Comparison of ENCODE assay signal across 1 cellular context in the genomic region with DNA sequence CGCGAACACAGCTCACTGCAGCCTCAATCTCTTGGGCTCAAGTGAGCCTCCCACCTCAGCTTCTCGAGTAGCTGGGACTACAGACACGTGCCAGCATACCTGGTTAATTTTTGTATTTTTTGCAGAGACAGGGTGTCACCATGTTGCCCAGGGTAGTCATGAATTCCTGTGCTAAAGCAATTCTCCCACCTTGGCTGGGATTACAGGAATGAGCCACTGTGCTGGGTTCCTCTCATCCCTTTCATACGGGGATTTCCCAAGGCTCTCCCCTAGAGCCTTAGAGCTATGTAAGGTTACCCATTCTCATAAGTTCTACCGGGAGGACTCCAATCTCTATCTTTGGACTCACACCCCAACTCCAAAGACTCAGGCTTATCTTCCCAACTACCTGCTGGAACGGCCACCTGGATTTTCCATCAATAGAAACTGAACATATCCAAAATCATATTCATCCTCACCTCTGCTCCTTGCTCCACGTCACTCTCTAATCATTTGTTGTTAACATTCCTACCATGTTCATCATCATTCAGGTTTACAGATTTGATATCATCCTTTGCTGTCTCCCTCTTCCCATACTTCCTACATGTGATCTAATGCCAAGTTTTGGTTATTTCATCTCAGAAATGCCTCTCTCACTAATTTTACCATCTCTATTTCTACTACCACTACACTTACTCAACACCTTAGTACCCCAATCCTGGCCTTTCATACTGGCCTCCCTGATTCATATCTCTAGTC.
TF ChIP-seq lines count a peak whose summit lies in the region.

No MANE protein-coding gene starts in this region.

TF ChIP-seq in HEK293T, 16 proteins besides CTCF, POLR2A, EP300 and RAD21 (continued from another document):
- TF ChIP-seq HDGF (IDR thresholded peaks at IDR 0.05; ENCODE audit: borderline replicate concordance), result no peak
- TF ChIP-seq SP1 (IDR thresholded peaks at IDR 0.05), result no peak
- no peak for TF ChIP-seq TARDBP (IDR thresholded peaks at IDR 0.05)
- no peak for TF ChIP-seq FOXK2 (IDR thresholded peaks at IDR 0.05)
- TF ChIP-seq L3MBTL2 (conservative IDR thresholded peaks at IDR 0.05), result no peak
- TF ChIP-seq BHLHE40 (IDR thresholded peaks at IDR 0.05; ENCODE audit: borderline replicate concordance), result no peak
- TF ChIP-seq CTBP1 (IDR thresholded peaks at IDR 0.05; ENCODE audit: borderline replicate concordance), result no peak
- no peak for TF ChIP-seq ARNT (IDR thresholded peaks at IDR 0.05)
- TF ChIP-seq ELF4 (IDR thresholded peaks at IDR 0.05), result no peak
- no peak for TF ChIP-seq SUZ12 (IDR thresholded peaks at IDR 0.05)
